19 cellular contexts compared by ENCODE assay signal in genomic region chr4:128519163-128519810, GRCh38.
DNase-seq lines count a peak whose midpoint lies in the region; ATAC-seq, FAIRE-seq and TF ChIP-seq lines count a peak whose summit lies in the region.
"Had no signal": no experiment of that assay in that cellular context is flagged by ENCODE, and none has a peak within 500 bp of the region (broad histone marks: within the 10 kb centered on the region; RNA-seq: fewer than 3 reads in every experiment).

No MANE protein-coding gene starts in this region.

- SMC1A ChIA-PET in GM12878 (lab: Charles Lee; ENCODE audit: uncharacterized antibody, unreplicated experiment): interaction anchor here (1.0 to 3.5 kb wide), 6 partner anchors 20 to 156 kb away, joined by 3 to 27 read pairs (median 14); no protein-coding TSS in a partner anchor

- H3K9me3 ChIP-seq in GM12878 (replicated peaks; ENCODE audit: control insufficient read depth, insufficient read depth, low read length) (peaks cover under 1% of the 10 kb centered on the region; the same call in 1 of the 3 replicates), heart left ventricle (peaks cover 0 to 4% (median 0%) of the 10 kb centered on the region in 12 donors), Peyer's patch (no peaks in the 10 kb centered on the region)
- H3K9me3 ChIP-seq: gastrocnemius medialis, upper lobe of left lung had no signal

- H3K4me3 ChIP-seq in GM12878 (no peak overlapping the region), heart left ventricle (no peak overlapping the region), skeletal muscle cell (ENCODE audit: low read depth, low read length) (no peak overlapping the region), Peyer's patch (no peak overlapping the region)
- H3K4me3 ChIP-seq: dorsolateral prefrontal cortex, gastrocnemius medialis, upper lobe of left lung had no signal

- H3K9me3 Mint-ChIP-seq in HFFc6: peaks cover 4% of the 10 kb centered on the region; the same call in 1 of the 2 replicates

- no peaks in the 10 kb centered on the region for H3K27me3 ChIP-seq in GM12878 (replicated peaks in 1 of 2; ENCODE audit: control insufficient read depth in 2 of 2, insufficient read depth in 2 of 2, low read length in 1 of 2)
- H3K27me3 ChIP-seq in heart left ventricle: no peaks in the 10 kb centered on the region
- no peaks in the 10 kb centered on the region for H3K27me3 ChIP-seq in Peyer's patch
- H3K27me3 ChIP-seq: dorsolateral prefrontal cortex, gastrocnemius medialis, upper lobe of left lung had no signal

- TF ChIP-seq RAD21 in GM12878 (IDR thresholded peaks at IDR 0.05; ENCODE audit: insufficient read depth, low read depth, low read length): no peak

- BruUV-seq in GM12878 (replicated peaks; lab: Mats Ljungman, UMichigan): no TSS peak

- WGBS in GM12878 (ENCODE audit: insufficient coverage, insufficient replicate concordance, low lambda C conversion rate, missing lambda C conversion rate): 90% methylated on average over 7 of the region's 7 CpGs
- 37 to 61% (median 53%) methylated on average over 6 to 7 of the region's 7 CpGs for WGBS in heart left ventricle, 4 donors

- peaks cover 23% of the 10 kb centered on the region for H3K4me1 ChIP-seq in GM12878 (ENCODE audit: control insufficient read depth, insufficient read depth, low read length)
- H3K4me1 ChIP-seq in heart left ventricle: peaks cover 0 to 47% (median 28%) of the 10 kb centered on the region in 12 donors
- H3K4me1 ChIP-seq in Peyer's patch: peaks cover 0 to 9% (median 0%) of the 10 kb centered on the region in 4 donors

- RAD21 ChIA-PET in GM12878 (lab: Charles Lee; ENCODE audit: unreplicated experiment): interaction anchor here (1.3 to 5.4 kb wide), 2 partner anchors 64 to 113 kb away, joined by 3 to 47 read pairs; no protein-coding TSS in a partner anchor

- TF ChIP-seq CTCF in HFFc6 (IDR thresholded peaks at IDR 0.05) (no peak), GM12878 (IDR thresholded peaks at IDR 0.05 in 2 of 3, conservative IDR thresholded peaks at IDR 0.05 in 1 of 3; ENCODE audit: control insufficient read depth in 2 of 3, extremely low read depth in 1 of 3, insufficient read depth in 1 of 3, low read depth in 3 of 3, low read length in 3 of 3) (no peak), heart left ventricle (IDR thresholded peaks at IDR 0.05) (no peak), Peyer's patch (IDR thresholded peaks at IDR 0.05) (no peak)

- H3K4me1 Mint-ChIP-seq in HFFc6 (ENCODE audit: low read depth): peaks cover 78% of the 10 kb centered on the region

- TF ChIP-seq POLR2A in GM12878 (IDR thresholded peaks at IDR 0.05; ENCODE audit: low read depth, low read length) (no peak), heart left ventricle (IDR thresholded peaks at IDR 0.05) (no peak), Peyer's patch (IDR thresholded peaks at IDR 0.05) (no peak)

- peaks cover 1% of the 10 kb centered on the region; the same call in 1 of the 2 replicates for H3K27me3 Mint-ChIP-seq in HFFc6 (ENCODE audit: insufficient read depth)
- H3K27me3 Mint-ChIP-seq: activated naive CD8-positive, alpha-beta T cell treated with anti-CD3 and anti-CD28 coated beads, Interleukin-2, amount 50 U/mL, for 24 hours had no signal

- in situ Hi-C loops in GM12878 (cut with MboI): no loop called here

- H3K9ac ChIP-seq in GM12878 (ENCODE audit: control insufficient read depth, insufficient read depth, low read length): no peak overlapping the region

- ATAC-seq in GM12878 (no peak), heart left ventricle (peak in 3 of 4 donors; percentile 26 to 37 (median 35)), GM21390 (IDR thresholded peaks at IDR 0.05; ENCODE audit: unreplicated experiment) (no peak)

- H3K4me2 ChIP-seq in GM12878 (ENCODE audit: control insufficient read depth, insufficient read depth): no peak overlapping the region

- no peak overlapping the region for H2AFZ ChIP-seq in GM12878 (ENCODE audit: control insufficient read depth, low read depth, low read length)

- POLR2A ChIA-PET in GM12878 (lab: Charles Lee): interaction anchor here (0.6 to 3.0 kb wide), 2 partner anchors 9 to 30 kb away, joined by 3 to 10 read pairs; no protein-coding TSS in a partner anchor

- H3K27ac Mint-ChIP-seq in HFFc6: peak overlapping the region; percentile 91; the same call in 1 of the 2 replicates

- intact Hi-C loops in GM12878 (cut with micrococcal nuclease; ENCODE audit: unreplicated experiment): no loop called here
- intact Hi-C loops in heart left ventricle (cut with DNase I): no loop called here

- FAIRE-seq in GM12878 (lab: Jason Lieb, UNC): no peak
- FAIRE-seq: GM12892, kidney had no signal

- TF ChIP-seq EP300 in GM12878 (IDR thresholded peaks at IDR 0.05; ENCODE audit: borderline replicate concordance in 1 of 2, control insufficient read depth in 1 of 2, low read depth in 2 of 2, low read length in 2 of 2): no peak

- peaks cover 5% of the 10 kb centered on the region; the same call in 1 of the 2 replicates for H3K36me3 Mint-ChIP-seq in HFFc6 (ENCODE audit: low read depth)

- DNase-seq in HFFc6 (no peak), GM12878 (ENCODE audit: low read depth, low spot score) (no peak), heart left ventricle (peak; percentile 49 to 83 (median 73)), skeletal muscle cell (ENCODE audit: low read depth) (peak; percentile 55), Peyer's patch (no peak), epidermal melanocyte (ENCODE audit: insufficient read length, low spot score) (no peak), foreskin melanocyte (no peak)
- DNase-seq: activated naive CD8-positive, alpha-beta T cell treated with anti-CD3 and anti-CD28 coated beads, Interleukin-2, amount 50 U/mL, for 24 hours; activated T-cell treated with anti-CD3 and anti-CD28 coated beads for 4 hours; kidney; NCI-H1105; NCI-H226; T-helper 1 cell had no signal

- no peaks in the 10 kb centered on the region for H3K79me2 ChIP-seq in GM12878 (ENCODE audit: control insufficient read depth, insufficient read depth, low read length)

- CTCF ChIA-PET in GM12878 (lab: Yijun Ruan, JAX): interaction anchor here (0.6 to 3.0 kb wide), 6 partner anchors 29 to 69 kb away, joined by 3 to 13 read pairs (median 6); no protein-coding TSS in a partner anchor

- no peak overlapping the region for H3K4me3 Mint-ChIP-seq in HFFc6
- H3K4me3 Mint-ChIP-seq: activated naive CD8-positive, alpha-beta T cell treated with anti-CD3 and anti-CD28 coated beads, Interleukin-2, amount 50 U/mL, for 24 hours had no signal

- H3K36me3 ChIP-seq in GM12878 (ENCODE audit: control insufficient read depth in 2 of 2, insufficient read depth in 2 of 2, low read length in 1 of 2): no peaks in the 10 kb centered on the region
- H3K36me3 ChIP-seq in heart left ventricle: no peaks in the 10 kb centered on the region
- no peaks in the 10 kb centered on the region for H3K36me3 ChIP-seq in Peyer's patch
- H3K36me3 ChIP-seq: gastrocnemius medialis, upper lobe of left lung had no signal

- no peak overlapping the region for H3K27ac ChIP-seq in GM12878 (ENCODE audit: control insufficient read depth, insufficient read depth)
- H3K27ac ChIP-seq in heart left ventricle: peak overlapping the region in 3 of 12 donors; percentile 58 to 61 (median 60)
- no peak overlapping the region for H3K27ac ChIP-seq in Peyer's patch
- H3K27ac ChIP-seq: C4-2B, dorsolateral prefrontal cortex, upper lobe of left lung had no signal

- no peaks in the 10 kb centered on the region for H4K20me1 ChIP-seq in GM12878 (ENCODE audit: control insufficient read depth, insufficient read depth)

TF ChIP-seq in GM12878, 131 proteins besides CTCF, POLR2A, EP300 and RAD21:
- TF ChIP-seq POLR2AphosphoS5 (IDR thresholded peaks at IDR 0.05; ENCODE audit: low read length) (no peak), ZBTB40 (IDR thresholded peaks at IDR 0.05; ENCODE audit: borderline replicate concordance) (peak; percentile 61)

Comparison
In these comparisons a context has a peak if more than half of its experiments do, and no peak if none do; other contexts are left out.
1. DNase-seq: peak in heart left ventricle (5 of 5) and skeletal muscle cell (single experiment); none in HFFc6 (single experiment), GM12878 (single experiment), Peyer's patch (0 of 3), epidermal melanocyte (single experiment) and foreskin melanocyte (single experiment).
2. ATAC-seq: peak in heart left ventricle (3 of 4); none in GM12878 (single experiment) and GM21390 (single experiment).